In the genomic region with DNA sequence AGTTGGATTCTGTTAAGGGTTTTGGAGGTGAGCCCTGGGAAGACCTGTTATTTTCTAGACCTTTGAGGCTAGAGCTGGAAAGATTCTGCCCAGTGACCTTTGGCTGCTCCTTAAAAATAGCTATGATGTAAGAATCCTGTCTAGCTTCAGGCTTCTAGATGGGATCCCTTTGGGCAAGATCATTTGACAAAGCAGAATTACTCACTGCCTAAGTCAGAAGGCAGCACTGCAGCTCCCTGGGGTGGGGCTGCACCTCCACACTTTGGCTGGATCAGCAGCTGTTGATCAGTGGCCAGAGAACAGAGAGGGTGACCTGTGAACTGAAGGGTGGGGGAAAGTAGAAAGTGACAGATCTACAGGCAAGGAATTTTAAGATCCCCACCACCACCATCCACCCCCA, we compare ENCODE assay signal across 9 cellular contexts.
DNase-seq lines count a peak whose midpoint lies in the region; ATAC-seq, FAIRE-seq and TF ChIP-seq lines count a peak whose summit lies in the region.
"Had no signal": no experiment of that assay in that cellular context is flagged by ENCODE, and none has a peak within 500 bp of the region (broad histone marks: within the 10 kb centered on the region; RNA-seq: fewer than 3 reads in every experiment).

No MANE protein-coding gene starts in this region.

- CTCF ChIA-PET in GM10248 (lab: Yijun Ruan, JAX): interaction anchor here (1.2 to 1.5 kb wide), 2 partner anchors 11 to 20 kb away, joined by 3 to 4 read pairs; no protein-coding TSS in a partner anchor

- POLR2A ChIA-PET in GM10248 (lab: Yijun Ruan, JAX): interaction anchor here (0.6 kb wide), 1 partner anchor 292 kb away, joined by 3 read pairs; no protein-coding TSS in a partner anchor

- H3K9ac ChIP-seq in kidney (ENCODE audit: low read length in 2 of 2): peak overlapping the region in 1 of 2 donors; percentile 53

- H3K27me3 Mint-ChIP-seq in brain: no peaks in the 10 kb centered on the region
- peaks cover 0 to 8% of the 10 kb centered on the region in 2 donors for H3K27me3 Mint-ChIP-seq in stimulated activated naive B cell treated with anti-CD40 and anti-IgM and Interleukin-4, amounts not matched to agents 10 μg/mL and 1 μg/mL and 100 μg/mL, for 72 hours
- H3K27me3 Mint-ChIP-seq: IgD-negative memory B cell had no signal

- no peak overlapping the region for H3K4me3 ChIP-seq in kidney (ENCODE audit: low read length in 2 of 2)

- peak overlapping the region in 1 of 5 experiments; percentile 21 for H3K4me3 Mint-ChIP-seq in brain
- no peak overlapping the region for H3K4me3 Mint-ChIP-seq in stimulated activated naive B cell treated with anti-CD40 and anti-IgM and Interleukin-4, amounts not matched to agents 10 μg/mL and 1 μg/mL and 100 μg/mL, for 72 hours
- H3K4me3 Mint-ChIP-seq: IgD-negative memory B cell had no signal

- H3K9me3 Mint-ChIP-seq in brain: peaks cover 0 to 4% (median 0%) of the 10 kb centered on the region in 5 experiments
- no peaks in the 10 kb centered on the region for H3K9me3 Mint-ChIP-seq in stimulated activated naive B cell treated with anti-CD40 and anti-IgM and Interleukin-4, amounts not matched to agents 10 μg/mL and 1 μg/mL and 100 μg/mL, for 72 hours
- H3K9me3 Mint-ChIP-seq: IgD-negative memory B cell had no signal

- FAIRE-seq in kidney (lab: Jason Lieb, UNC): peak; percentile 75

- no peaks in the 10 kb centered on the region for H3K9me3 ChIP-seq in kidney (ENCODE audit: control insufficient read depth in 1 of 2, low read length in 2 of 2)

- H3K36me3 ChIP-seq in kidney (ENCODE audit: control insufficient read depth in 1 of 2, insufficient read depth in 2 of 2, low read length in 2 of 2): no peaks in the 10 kb centered on the region

- intact Hi-C loops in kidney (cut with DNase I): no loop called here

- H3K4me1 Mint-ChIP-seq in brain: peaks cover 65% of the 10 kb centered on the region
- peaks cover 2 to 9% of the 10 kb centered on the region in 2 donors for H3K4me1 Mint-ChIP-seq in stimulated activated naive B cell treated with anti-CD40 and anti-IgM and Interleukin-4, amounts not matched to agents 10 μg/mL and 1 μg/mL and 100 μg/mL, for 72 hours
- H3K4me1 Mint-ChIP-seq: IgD-negative memory B cell had no signal

- peaks cover 15% of the 10 kb centered on the region for H3K36me3 Mint-ChIP-seq in brain
- H3K36me3 Mint-ChIP-seq in stimulated activated naive B cell treated with anti-CD40 and anti-IgM and Interleukin-4, amounts not matched to agents 10 μg/mL and 1 μg/mL and 100 μg/mL, for 72 hours: no peaks in the 10 kb centered on the region
- H3K36me3 Mint-ChIP-seq: IgD-negative memory B cell had no signal

- peak overlapping the region; percentile 6 to 90 (median 68) for H3K27ac Mint-ChIP-seq in brain
- H3K27ac Mint-ChIP-seq in stimulated activated naive B cell treated with anti-CD40 and anti-IgM and Interleukin-4, amounts not matched to agents 10 μg/mL and 1 μg/mL and 100 μg/mL, for 72 hours: no peak overlapping the region
- H3K27ac Mint-ChIP-seq: IgD-negative memory B cell had no signal

- TF ChIP-seq CTCF in brain (conservative IDR thresholded peaks at IDR 0.05) (no peak), kidney (IDR thresholded peaks at IDR 0.05; ENCODE audit: borderline replicate concordance, extremely low read depth, insufficient read depth) (no peak), GM10248 (IDR thresholded peaks at IDR 0.05; ENCODE audit: control extremely low read depth, extremely low read depth, low read depth, missing control alignments) (no peak)

- peak overlapping the region; percentile 78 to 85 for H3K27ac ChIP-seq in kidney (ENCODE audit: low read depth in 2 of 2, low read length in 2 of 2)
- peak overlapping the region; percentile 2 for H3K27ac ChIP-seq in temporal lobe (ENCODE audit: low read depth, low read length)

- peaks cover 31 to 37% of the 10 kb centered on the region in 2 donors for H3K4me1 ChIP-seq in kidney (ENCODE audit: control insufficient read depth in 1 of 2, insufficient read depth in 1 of 2, low read depth in 1 of 2, low read length in 2 of 2)

- no peak for ATAC-seq in stimulated activated naive B cell treated with anti-CD40 and anti-IgM and Interleukin-4, amounts not matched to agents 10 μg/mL and 1 μg/mL and 100 μg/mL, for 72 hours (replicated peaks)

- DNase-seq in HPDE6-E6E7 (ENCODE audit: extremely low spot score): peak; percentile 82
- DNase-seq in kidney: peak; percentile 73
- DNase-seq in GM10248 (ENCODE audit: extremely low spot score): no peak
- DNase-seq in stimulated activated naive B cell treated with anti-CD40 and anti-IgM and Interleukin-4, amounts not matched to agents 10 μg/mL and 1 μg/mL and 100 μg/mL, for 72 hours: no peak
- DNase-seq in germinal center (ENCODE audit: low spot score): no peak
- DNase-seq in cerebellar cortex (ENCODE audit: low spot score): no peak

Comparison
In these comparisons a context has a peak if more than half of its experiments do, and no peak if none do; other contexts are left out.
1. DNase-seq: peak in HPDE6-E6E7 (single experiment) and kidney (single experiment); none in GM10248 (single experiment), stimulated activated naive B cell treated with anti-CD40 and anti-IgM and Interleukin-4, amounts not matched to agents 10 μg/mL and 1 μg/mL and 100 μg/mL, for 72 hours (single experiment), germinal center (single experiment) and cerebellar cortex (single experiment).